Comparison of ENCODE assay signal across 9 cellular contexts in the genomic region with DNA sequence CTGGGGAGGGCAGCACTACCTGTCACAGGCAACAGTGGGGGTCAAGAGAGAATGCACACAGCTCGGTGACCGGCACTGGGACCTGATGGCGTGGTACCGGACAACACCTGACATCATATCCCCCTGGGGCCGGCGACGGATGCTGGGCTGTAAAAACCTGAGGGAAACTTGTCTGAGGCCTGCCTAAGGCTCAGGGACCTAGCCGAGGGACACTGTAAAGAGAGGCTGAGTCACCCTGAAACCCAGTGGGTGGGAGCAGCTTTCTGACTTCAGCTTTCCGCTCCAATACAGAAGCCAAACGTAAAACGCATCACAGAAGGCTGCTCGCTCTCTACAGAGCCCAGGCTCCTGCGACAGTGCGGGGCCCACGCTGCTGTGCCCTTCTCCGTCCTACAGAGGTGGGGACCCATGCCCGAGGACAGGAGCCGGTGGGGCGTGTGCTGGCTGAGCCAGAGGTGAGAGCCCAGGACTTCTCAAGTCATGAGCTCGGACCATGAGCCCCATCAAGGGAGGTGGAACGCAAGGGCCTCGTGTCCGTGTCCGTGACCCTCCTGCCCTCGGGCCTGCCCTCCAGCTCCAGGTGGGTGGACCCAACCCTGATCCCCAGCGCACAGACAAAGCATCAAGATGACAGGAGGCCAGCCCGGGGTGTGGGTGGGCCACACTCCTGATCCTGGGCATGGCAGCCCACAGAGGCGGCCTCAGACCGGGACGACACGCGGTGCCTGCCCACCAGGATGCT. TPM values are rescaled to one million over a fixed set of nuclear protein-coding genes. Genes with fewer than 3 reads are reported as not detected.
A peak's percentile ranks its signal among the peaks of the same experiment; 100 is the strongest.
DNase-seq lines count a peak whose midpoint lies in the region; ATAC-seq, FAIRE-seq and TF ChIP-seq lines count a peak whose summit lies in the region.
"Had no signal": no experiment of that assay in that cellular context is flagged by ENCODE, and none has a peak within 500 bp of the region (broad histone marks: within the 10 kb centered on the region; RNA-seq: fewer than 3 reads in every experiment).

No MANE protein-coding gene starts in this region.

- H3K9me3 ChIP-seq in OCI-LY3 (ENCODE audit: insufficient read depth, low read length) (no peaks in the 10 kb centered on the region), K562 (replicated peaks; ENCODE audit: control insufficient read depth, insufficient read depth, low read depth, low read length) (no peaks in the 10 kb centered on the region)

- H3K9ac ChIP-seq in OCI-LY3 (ENCODE audit: low read length) (peak overlapping the region; percentile 56; the same call in 1 of the 2 replicates), K562 (ENCODE audit: insufficient read depth in 1 of 2, low read depth in 2 of 2, low read length in 2 of 2) (peak overlapping the region in 1 of 2 experiments; percentile 85; a peak in 3 of 4 replicates)
- H3K9ac ChIP-seq: KMS-11 had no signal

- H3K4me2 ChIP-seq in OCI-LY3 (ENCODE audit: low read length) (peak overlapping the region; percentile 83), K562 (ENCODE audit: insufficient read depth, low read length) (no peak overlapping the region)
- H3K4me2 ChIP-seq: KMS-11 had no signal

- in situ Hi-C loops in K562 (cut with MboI): no loop called here

- no peak for TF ChIP-seq EP300 in K562 (IDR thresholded peaks at IDR 0.05; ENCODE audit: low read length)

- peak overlapping the region; percentile 72 for H3K4me3 ChIP-seq in OCI-LY3 (ENCODE audit: low read length)
- no peak overlapping the region for H3K4me3 ChIP-seq in K562

- ATAC-seq in GM21529 (IDR thresholded peaks at IDR 0.05; ENCODE audit: unreplicated experiment): peak; percentile 81
- ATAC-seq in K562: peak; percentile 14; the same call in 1 of the 3 replicates

- H2AFZ ChIP-seq in OCI-LY3 (ENCODE audit: low read depth, low read length): no peak overlapping the region
- H2AFZ ChIP-seq in K562 (ENCODE audit: low read depth, low read length): no peak overlapping the region

- CTCF ChIA-PET in K562 (lab: Yijun Ruan, JAX; ENCODE audit: low intra/inter-chr PET ratio): no interaction called here

- H3K27me3 ChIP-seq in OCI-LY3 (ENCODE audit: low read depth, low read length) (no peaks in the 10 kb centered on the region), K562 (ENCODE audit: control insufficient read depth in 2 of 2, insufficient read depth in 2 of 2, low read length in 2 of 2) (no peaks in the 10 kb centered on the region)

- FAIRE-seq in K562 (lab: Jason Lieb, UNC) (peak; percentile 26), urothelium cell line (lab: Jason Lieb, UNC) (no peak)

- WGBS in K562 (ENCODE audit: insufficient coverage, low coverage, missing lambda C conversion rate): 76% methylated on average over 25 of the region's 32 CpGs

- peak overlapping the region; percentile 47 for H3K27ac ChIP-seq in OCI-LY3 (ENCODE audit: low read length)
- peak overlapping the region; percentile 3; the same call in 1 of the 3 replicates for H3K27ac ChIP-seq in K562 (ENCODE audit: extremely low read depth, low read depth, low read length)
- H3K27ac ChIP-seq: KMS-11 had no signal

- no peaks in the 10 kb centered on the region for H3K36me3 ChIP-seq in OCI-LY3 (replicated peaks; ENCODE audit: low read depth, low read length)
- peaks cover 37% of the 10 kb centered on the region; the same call in 2 of the 3 replicates for H3K36me3 ChIP-seq in K562 (ENCODE audit: control insufficient read depth, insufficient read depth, low read length)

- H3K4me1 ChIP-seq in OCI-LY3 (ENCODE audit: low read length) (peaks cover 49% of the 10 kb centered on the region), K562 (replicated peaks in 1 of 2; ENCODE audit: control insufficient read depth in 2 of 2, insufficient read depth in 2 of 2, low read length in 2 of 2) (peaks cover 35 to 88% of the 10 kb centered on the region in 2 experiments)

- H3K9me1 ChIP-seq in K562 (ENCODE audit: control insufficient read depth, insufficient read depth, low read length): no peaks in the 10 kb centered on the region

- no peak for TF ChIP-seq POLR2A in K562 (conservative IDR thresholded peaks at IDR 0.05)

- POLR2A ChIA-PET in K562 (lab: Yijun Ruan, JAX): interaction anchor here (0.5 to 1.7 kb wide), 8 partner anchors 10 to 268 kb away, joined by 3 to 7 read pairs (median 3); no protein-coding TSS in a partner anchor

- peaks cover 29% of the 10 kb centered on the region for H4K20me1 ChIP-seq in OCI-LY3 (ENCODE audit: insufficient read depth, low read length)
- H4K20me1 ChIP-seq in K562 (replicated peaks; ENCODE audit: control insufficient read depth, insufficient read depth, low read length): peaks cover 20% of the 10 kb centered on the region

- BruUV-seq in K562 (replicated peaks; lab: Mats Ljungman, UMichigan): no TSS peak

- intact Hi-C loops in K562 (cut with micrococcal nuclease) (no loop called here), posterior vena cava (cut with DNase I) (loop anchor here in 1 of 2 donors (1.0 kb wide), 1 partner anchor 28 kb away; no protein-coding TSS in a partner anchor)

- no peak for TF ChIP-seq RAD21 in K562 (CRISPR knock-in tag; conservative IDR thresholded peaks at IDR 0.05 in 1 of 2, IDR thresholded peaks at IDR 0.05 in 1 of 2)

- TF ChIP-seq CTCF in GM10266 (IDR thresholded peaks at IDR 0.05; ENCODE audit: control insufficient read depth, insufficient read depth, low read depth, missing control alignments) (no peak), OCI-LY3 (IDR thresholded peaks at IDR 0.05; ENCODE audit: low read depth, low read length) (no peak), K562 (IDR thresholded peaks at IDR 0.05 in 2 of 3, conservative IDR thresholded peaks at IDR 0.05 in 1 of 3; ENCODE audit: insufficient read depth in 2 of 3, low read depth in 1 of 3, low read length in 3 of 3) (no peak)

- peak; percentile 94 for DNase-seq in GM10266 (ENCODE audit: extremely low spot score)
- peak in 2 of 4 experiments; percentile 39 to 47 for DNase-seq in K562 (ENCODE audit: extremely low read depth in 1 of 4, low spot score in 3 of 4)
- peak; percentile 64 for DNase-seq in posterior vena cava (ENCODE audit: low spot score)
- no peak for DNase-seq in urothelium cell line (ENCODE audit: low spot score)
- no peak for DNase-seq in NCI-H2227 (lab: John Stamatoyannopoulos, UW; ENCODE audit: unreplicated experiment)
- DNase-seq in NCI-H69 (lab: John Stamatoyannopoulos, UW): no peak

- H3K79me2 ChIP-seq in OCI-LY3 (ENCODE audit: low read length) (no peaks in the 10 kb centered on the region; the same call in 1 of the 2 replicates), K562 (ENCODE audit: control insufficient read depth, insufficient read depth, low read length) (peaks cover 88% of the 10 kb centered on the region)

RNA-seq across cellular contexts. Expression of a gene that starts 5.3 kb away (rescaled TPM):
- total RNA-seq in K562 (2011; cell fraction: chromatin; rRNA removed; ENCODE audit: low replicate concordance): 62.0 and 176 TPM in 2 replicates
- 78.8 and 97.7 TPM in 2 replicates for total RNA-seq in K562 (2011; cell fraction: nucleolus; rRNA removed)
- total RNA-seq in K562 (2011; cell fraction: nucleoplasm; rRNA removed): 55.4 and 58.4 TPM in 2 replicates
- 27.1 and 36.2 TPM in 2 replicates for total RNA-seq in K562 (2014; rRNA removed)
- total RNA-seq in K562 (2014; rRNA removed; fragmentation: Illumina TruSeq; extraction: Trizol): 9.4 and 12.0 TPM in 2 replicates
- 25.8 and 25.9 TPM in 2 replicates for total RNA-seq in K562 (2015; rRNA removed; fragmentation: Illumina TruSeq; extraction: Trizol)
- 28.6 and 37.3 TPM in 2 replicates for total RNA-seq in K562 (2021)
- 40.3 and 45.9 TPM in 2 replicates for polyA plus RNA-seq in K562 (2011; rRNA removed)
- polyA plus RNA-seq in K562 (2011; cell fraction: cytosol; rRNA removed): 34.7 and 62.2 TPM in 2 replicates
- 170 and 326 TPM in 2 replicates for polyA plus RNA-seq in K562 (2011; cell fraction: nucleus; rRNA removed)
- 26.3 and 47.2 TPM in 2 replicates for polyA plus RNA-seq in K562 (2012)
- 28.7 and 34.9 TPM in 2 replicates for polyA plus RNA-seq in K562 (2014; fragmentation: Illumina TruSeq; extraction: Trizol)
- polyA plus RNA-seq in K562 (2014; fragmentation: Nextera tagmentation; extraction: Ambion mirVana): 1 to 10 TPM in 1 of 2 experiments, under 1 TPM in 1; 0.75 to 2.4 TPM
- polyA plus RNA-seq in K562 (2014; rRNA removed): 39.5 and 43.3 TPM in 2 replicates
- polyA minus RNA-seq in K562 (2011; rRNA and poly(A)+ RNA removed): 12.0 and 17.4 TPM in 2 replicates
- 13.6 and 18.5 TPM in 2 replicates for polyA minus RNA-seq in K562 (2011; cell fraction: cytosol; rRNA and poly(A)+ RNA removed)
- 30.2 and 36.5 TPM in 2 replicates for polyA minus RNA-seq in K562 (2011; cell fraction: nucleus; rRNA and poly(A)+ RNA removed)
- total RNA-seq in posterior vena cava: 10 to 100 TPM; 27.6 to 28.3 TPM

RNA-seq across cellular contexts. Expression of a gene that starts 47.9 kb away (rescaled TPM):
- 36.0 and 113 TPM in 2 replicates for total RNA-seq in K562 (2011; cell fraction: chromatin; rRNA removed; ENCODE audit: low replicate concordance)
- 65.4 and 76.9 TPM in 2 replicates for total RNA-seq in K562 (2011; cell fraction: nucleolus; rRNA removed)
- 49.2 and 52.3 TPM in 2 replicates for total RNA-seq in K562 (2011; cell fraction: nucleoplasm; rRNA removed)
- 20.7 and 23.6 TPM in 2 replicates for total RNA-seq in K562 (2014; rRNA removed)
- 6.3 and 9.4 TPM in 2 replicates for total RNA-seq in K562 (2014; rRNA removed; fragmentation: Illumina TruSeq; extraction: Trizol)
- 13.7 and 15.3 TPM in 2 replicates for total RNA-seq in K562 (2015; rRNA removed; fragmentation: Illumina TruSeq; extraction: Trizol)
- total RNA-seq in K562 (2021): 24.6 and 25.8 TPM in 2 replicates
- polyA plus RNA-seq in K562 (2011; rRNA removed): 10.1 and 20.2 TPM in 2 replicates
- 19.0 and 25.7 TPM in 2 replicates for polyA plus RNA-seq in K562 (2011; cell fraction: cytosol; rRNA removed)
- 44.6 and 60.7 TPM in 2 replicates for polyA plus RNA-seq in K562 (2011; cell fraction: nucleus; rRNA removed)
- polyA plus RNA-seq in K562 (2012): 11.5 and 21.9 TPM in 2 replicates
- 17.8 and 18.8 TPM in 2 replicates for polyA plus RNA-seq in K562 (2014; fragmentation: Illumina TruSeq; extraction: Trizol)
- 1 to 10 TPM in 1 of 2 experiments, under 1 TPM in 1; 0.55 to 1.6 TPM for polyA plus RNA-seq in K562 (2014; fragmentation: Nextera tagmentation; extraction: Ambion mirVana)
- 16.1 and 20.6 TPM in 2 replicates for polyA plus RNA-seq in K562 (2014; rRNA removed)
- 12.7 and 14.4 TPM in 2 replicates for polyA minus RNA-seq in K562 (2011; rRNA and poly(A)+ RNA removed)
- polyA minus RNA-seq in K562 (2011; cell fraction: cytosol; rRNA and poly(A)+ RNA removed): 12.8 and 20.2 TPM in 2 replicates
- polyA minus RNA-seq in K562 (2011; cell fraction: nucleus; rRNA and poly(A)+ RNA removed): 24.2 and 31.3 TPM in 2 replicates
- total RNA-seq in posterior vena cava: 10 to 100 TPM; 14.2 to 19.9 TPM

RNA-seq across cellular contexts. Expression of a gene that starts 54.0 kb away (rescaled TPM):
- 2.0 and 6.1 TPM in 2 replicates for total RNA-seq in K562 (2011; cell fraction: chromatin; rRNA removed; ENCODE audit: low replicate concordance)
- 2.8 and 3.8 TPM in 2 replicates for total RNA-seq in K562 (2011; cell fraction: nucleolus; rRNA removed)
- total RNA-seq in K562 (2011; cell fraction: nucleoplasm; rRNA removed): 2.3 TPM in 2 replicates
- total RNA-seq in K562 (2014; rRNA removed) (0.09 and 0.45 TPM in 2 replicates), K562 (2014; rRNA removed; fragmentation: Illumina TruSeq; extraction: Trizol) (0.15 and 0.16 TPM in 2 replicates), K562 (2015; rRNA removed; fragmentation: Illumina TruSeq; extraction: Trizol) (0.51 and 0.53 TPM in 2 replicates), K562 (2021) (3.0 and 4.0 TPM in 2 replicates), posterior vena cava (1 to 10 TPM in 1 of 2 donors, under 1 TPM in 1; 0.51 to 2.8 TPM)
- polyA plus RNA-seq in K562 (2011; rRNA removed) (0.46 and 0.65 TPM in 2 replicates), K562 (2014; fragmentation: Illumina TruSeq; extraction: Trizol) (0.62 and 0.91 TPM in 2 replicates), K562 (2014; fragmentation: Nextera tagmentation; extraction: Ambion mirVana) (not detected), K562 (2014; rRNA removed) (0.57 and 0.77 TPM in 2 replicates)
- 0.32 and 0.43 TPM in 2 replicates for polyA plus RNA-seq in K562 (2011; cell fraction: cytosol; rRNA removed)
- polyA plus RNA-seq in K562 (2011; cell fraction: nucleus; rRNA removed): 2.8 and 6.2 TPM in 2 replicates
- 0.77 and 2.3 TPM in 2 replicates for polyA plus RNA-seq in K562 (2012)
- polyA minus RNA-seq in K562 (2011; rRNA and poly(A)+ RNA removed): 0.14 and 0.21 TPM in 2 replicates
- polyA minus RNA-seq in K562 (2011; cell fraction: cytosol; rRNA and poly(A)+ RNA removed): not detected in 2 replicates
- polyA minus RNA-seq in K562 (2011; cell fraction: nucleus; rRNA and poly(A)+ RNA removed): 0.54 and 0.89 TPM in 2 replicates

Comparison
In these comparisons a context has a peak if more than half of its experiments do, and no peak if none do; other contexts are left out.
1. DNase-seq: peak in GM10266 (single experiment) and posterior vena cava (single experiment); none in urothelium cell line (single experiment), NCI-H2227 (single experiment) and NCI-H69 (single experiment).